ENCODE assay signal across 17 cellular contexts in the genomic region with DNA sequence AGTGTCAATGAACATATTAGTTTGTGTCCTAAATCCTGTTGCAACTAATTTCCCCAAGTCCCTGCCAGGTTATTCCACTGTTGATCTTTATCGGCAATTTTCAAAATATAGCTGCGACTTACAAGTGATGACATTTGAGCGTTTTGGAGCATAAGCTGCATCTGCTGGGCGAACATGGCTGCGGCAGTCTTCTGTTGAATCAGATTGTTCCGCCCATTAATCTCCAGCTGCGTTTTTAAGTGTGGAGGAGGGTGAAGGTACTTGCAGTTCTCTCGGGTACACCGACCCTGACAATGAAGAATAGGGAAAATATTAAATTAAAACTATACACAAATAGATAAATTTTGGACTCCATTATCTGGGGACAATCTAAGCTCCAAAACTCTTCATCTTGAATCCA.
DNase-seq lines count a peak whose midpoint lies in the region; ATAC-seq, FAIRE-seq and TF ChIP-seq lines count a peak whose summit lies in the region.
"Had no signal": no experiment of that assay in that cellular context is flagged by ENCODE, and none has a peak within 500 bp of the region (broad histone marks: within the 10 kb centered on the region; RNA-seq: fewer than 3 reads in every experiment).

No MANE protein-coding gene starts in this region.

- FAIRE-seq in GM12892 (lab: Jason Lieb, UNC): peak; percentile 73
- FAIRE-seq: D721Med, HepG2 had no signal

- H3K9me3 Mint-ChIP-seq in nephron progenitor cell: no peaks in the 10 kb centered on the region
- H3K9me3 Mint-ChIP-seq: CD4-positive, alpha-beta T cell; H9; IgD-negative memory B cell had no signal

- no peak overlapping the region for H3K4me3 Mint-ChIP-seq in nephron progenitor cell
- H3K4me3 Mint-ChIP-seq: CD4-positive, alpha-beta T cell; H9; IgD-negative memory B cell had no signal

- TF ChIP-seq CTCF in nephron progenitor cell (IDR thresholded peaks at IDR 0.05): no peak

- no peaks in the 10 kb centered on the region for H3K27me3 Mint-ChIP-seq in nephron progenitor cell (ENCODE audit: low read depth, poor library complexity)
- H3K27me3 Mint-ChIP-seq: CD4-positive, alpha-beta T cell; IgD-negative memory B cell had no signal

- no peaks in the 10 kb centered on the region for H3K36me3 Mint-ChIP-seq in nephron progenitor cell (ENCODE audit: low read depth)
- H3K36me3 Mint-ChIP-seq: IgD-negative memory B cell had no signal

- no peak for TF ChIP-seq POLR2A in GM12892 (IDR thresholded peaks at IDR 0.05; ENCODE audit: low read depth, low read length)

- H3K27ac Mint-ChIP-seq in nephron progenitor cell: peak overlapping the region; percentile 16
- H3K27ac Mint-ChIP-seq: CD4-positive, alpha-beta T cell; H9; IgD-negative memory B cell had no signal

- DNase-seq in NCI-H2227 (lab: John Stamatoyannopoulos, UW; ENCODE audit: unreplicated experiment): peak; percentile 32
- DNase-seq in NCI-H2227 treated with DMSO at 0.1 percent for 48 hours (lab: John Stamatoyannopoulos, UW): no peak
- DNase-seq in GM12892 (ENCODE audit: insufficient read length): no peak
- peak; percentile 32 for DNase-seq in NCI-H524 treated with DMSO at 0.1 percent for 48 hours (lab: John Stamatoyannopoulos, UW)
- no peak for DNase-seq in nephron progenitor cell
- no peak for DNase-seq in central memory CD4-positive, alpha-beta T cell
- DNase-seq: ACHN; Caco-2; CD4-positive, alpha-beta T cell; DMS79 treated with DMSO at 0.1 percent for 48 hours; GF-D8; GOT3; H9 had no signal

- ATAC-seq in HG02678 (IDR thresholded peaks at IDR 0.05; ENCODE audit: unreplicated experiment): no peak
- ATAC-seq: HepG2 had no signal

- H3K4me1 Mint-ChIP-seq in nephron progenitor cell: peaks cover 30% of the 10 kb centered on the region

Comparison
In these comparisons a context has a peak if more than half of its experiments do, and no peak if none do; other contexts are left out.
1. DNase-seq: peak in NCI-H2227 (single experiment) and NCI-H524 treated with DMSO at 0.1 percent for 48 hours (single experiment); none in NCI-H2227 treated with DMSO at 0.1 percent for 48 hours (single experiment), GM12892 (single experiment), nephron progenitor cell (single experiment) and central memory CD4-positive, alpha-beta T cell (single experiment).